ENCODE assay signal across 1 cellular context in genomic region chr12:112595415-112595814, GRCh38.
TF ChIP-seq lines count a peak whose summit lies in the region.

No MANE protein-coding gene starts in this region.

TF ChIP-seq in GM23338, 12 proteins besides CTCF, POLR2A, EP300 and RAD21 (continued from another document):
- TF ChIP-seq ZNF462 (CRISPR knock-in tag; IDR thresholded peaks at IDR 0.05) (no peak), REST (IDR thresholded peaks at IDR 0.05; ENCODE audit: unreplicated experiment) (no peak), POLR2AphosphoS5 (IDR thresholded peaks at IDR 0.05; ENCODE audit: low read depth) (no peak), EZH2 (IDR thresholded peaks at IDR 0.05; ENCODE audit: low read depth, unreplicated experiment) (no peak), CREB1 (CRISPR knock-in tag; IDR thresholded peaks at IDR 0.05; ENCODE audit: low read depth) (no peak), NANOG (IDR thresholded peaks at IDR 0.05; ENCODE audit: borderline replicate concordance) (no peak), STAT1 (IDR thresholded peaks at IDR 0.05; ENCODE audit: unreplicated experiment) (no peak)
